ENCODE assay signal across 2 cellular contexts in the genomic region with DNA sequence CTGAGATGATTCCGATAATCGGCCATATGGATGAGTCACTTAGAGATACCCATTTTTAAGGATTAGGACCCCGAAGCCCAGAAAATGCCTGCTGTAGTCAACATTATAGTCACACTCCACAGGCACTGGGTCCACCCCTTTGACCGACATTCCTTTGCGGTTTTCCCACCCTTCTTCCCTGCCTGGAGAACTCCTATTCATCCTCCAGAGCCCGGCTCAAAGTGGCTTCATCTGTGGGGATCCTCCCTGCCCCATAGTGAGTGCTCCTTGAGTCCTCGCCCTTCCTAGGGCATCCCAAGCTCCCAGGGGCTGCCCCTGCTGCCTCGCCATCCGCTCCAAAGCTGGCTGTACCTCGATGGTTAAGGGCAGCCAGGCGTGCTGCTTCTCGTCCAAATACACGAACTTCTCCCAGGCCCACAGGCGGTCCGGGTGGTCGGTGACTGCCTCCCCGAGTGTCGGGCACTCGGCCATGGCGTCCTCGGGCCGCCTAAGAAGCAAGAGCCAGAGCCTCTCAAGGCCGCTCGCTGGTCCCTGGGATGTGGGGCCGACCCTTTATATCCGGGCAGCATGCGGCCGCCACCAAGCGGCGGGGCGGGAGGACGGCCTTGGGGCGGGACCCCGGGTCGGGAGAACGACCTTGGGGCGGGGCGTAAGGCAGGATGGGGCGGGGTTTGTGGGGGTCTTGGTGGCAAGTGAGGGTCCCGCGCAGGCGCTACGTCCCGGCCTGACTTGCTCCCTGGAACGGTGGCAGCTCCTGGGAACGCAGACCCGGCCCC.
TF ChIP-seq lines count a peak whose summit lies in the region.

A gene with protein sequence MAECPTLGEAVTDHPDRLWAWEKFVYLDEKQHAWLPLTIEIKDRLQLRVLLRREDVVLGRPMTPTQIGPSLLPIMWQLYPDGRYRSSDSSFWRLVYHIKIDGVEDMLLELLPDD (minus strand): TSS at position 530 of the 776 bp plus-strand sequence. CDS start 59 bp downstream, at position 471.

TF ChIP-seq in SK-N-SH treated with all-trans-retinoic acid at 6 μM for 48 hours, 23 proteins besides CTCF, POLR2A, EP300 and RAD21 (continued from another document):
- TF ChIP-seq, protein P1, sequence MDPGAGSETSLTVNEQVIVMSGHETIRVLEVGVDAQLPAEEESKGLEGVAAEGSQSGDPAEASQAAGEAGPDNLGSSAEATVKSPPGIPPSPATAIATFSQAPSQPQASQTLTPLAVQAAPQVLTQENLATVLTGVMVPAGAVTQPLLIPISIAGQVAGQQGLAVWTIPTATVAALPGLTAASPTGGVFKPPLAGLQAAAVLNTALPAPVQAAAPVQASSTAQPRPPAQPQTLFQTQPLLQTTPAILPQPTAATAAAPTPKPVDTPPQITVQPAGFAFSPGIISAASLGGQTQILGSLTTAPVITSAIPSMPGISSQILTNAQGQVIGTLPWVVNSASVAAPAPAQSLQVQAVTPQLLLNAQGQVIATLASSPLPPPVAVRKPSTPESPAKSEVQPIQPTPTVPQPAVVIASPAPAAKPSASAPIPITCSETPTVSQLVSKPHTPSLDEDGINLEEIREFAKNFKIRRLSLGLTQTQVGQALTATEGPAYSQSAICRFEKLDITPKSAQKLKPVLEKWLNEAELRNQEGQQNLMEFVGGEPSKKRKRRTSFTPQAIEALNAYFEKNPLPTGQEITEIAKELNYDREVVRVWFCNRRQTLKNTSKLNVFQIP (CRISPR knock-in tag; IDR thresholded peaks at IDR 0.05; ENCODE audit: borderline replicate concordance, low read depth): no peak
TF ChIP-seq in SK-N-SH treated with all-trans-retinoic acid at 6 μM for 48 hours: peak in this region for 1.

TF ChIP-seq in SK-N-SH, 30 proteins besides CTCF, POLR2A, EP300 and RAD21 (continued from another document):
- TF ChIP-seq, protein P2, sequence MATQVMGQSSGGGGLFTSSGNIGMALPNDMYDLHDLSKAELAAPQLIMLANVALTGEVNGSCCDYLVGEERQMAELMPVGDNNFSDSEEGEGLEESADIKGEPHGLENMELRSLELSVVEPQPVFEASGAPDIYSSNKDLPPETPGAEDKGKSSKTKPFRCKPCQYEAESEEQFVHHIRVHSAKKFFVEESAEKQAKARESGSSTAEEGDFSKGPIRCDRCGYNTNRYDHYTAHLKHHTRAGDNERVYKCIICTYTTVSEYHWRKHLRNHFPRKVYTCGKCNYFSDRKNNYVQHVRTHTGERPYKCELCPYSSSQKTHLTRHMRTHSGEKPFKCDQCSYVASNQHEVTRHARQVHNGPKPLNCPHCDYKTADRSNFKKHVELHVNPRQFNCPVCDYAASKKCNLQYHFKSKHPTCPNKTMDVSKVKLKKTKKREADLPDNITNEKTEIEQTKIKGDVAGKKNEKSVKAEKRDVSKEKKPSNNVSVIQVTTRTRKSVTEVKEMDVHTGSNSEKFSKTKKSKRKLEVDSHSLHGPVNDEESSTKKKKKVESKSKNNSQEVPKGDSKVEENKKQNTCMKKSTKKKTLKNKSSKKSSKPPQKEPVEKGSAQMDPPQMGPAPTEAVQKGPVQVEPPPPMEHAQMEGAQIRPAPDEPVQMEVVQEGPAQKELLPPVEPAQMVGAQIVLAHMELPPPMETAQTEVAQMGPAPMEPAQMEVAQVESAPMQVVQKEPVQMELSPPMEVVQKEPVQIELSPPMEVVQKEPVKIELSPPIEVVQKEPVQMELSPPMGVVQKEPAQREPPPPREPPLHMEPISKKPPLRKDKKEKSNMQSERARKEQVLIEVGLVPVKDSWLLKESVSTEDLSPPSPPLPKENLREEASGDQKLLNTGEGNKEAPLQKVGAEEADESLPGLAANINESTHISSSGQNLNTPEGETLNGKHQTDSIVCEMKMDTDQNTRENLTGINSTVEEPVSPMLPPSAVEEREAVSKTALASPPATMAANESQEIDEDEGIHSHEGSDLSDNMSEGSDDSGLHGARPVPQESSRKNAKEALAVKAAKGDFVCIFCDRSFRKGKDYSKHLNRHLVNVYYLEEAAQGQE (IDR thresholded peaks at IDR 0.05; ENCODE audit: low read depth, low read length): no peak
- TF ChIP-seq NRF1 (IDR thresholded peaks at IDR 0.05; ENCODE audit: low read depth, low read length) (no peak), TCF12 (IDR thresholded peaks at IDR 0.05) (no peak), RFX5 (IDR thresholded peaks at IDR 0.05; ENCODE audit: low read length) (no peak), EZH2phosphoT487 (IDR thresholded peaks at IDR 0.05; ENCODE audit: borderline replicate concordance, low read depth) (no peak), FOXJ3 (CRISPR knock-in tag; IDR thresholded peaks at IDR 0.05) (no peak), RCOR1 (IDR thresholded peaks at IDR 0.05; ENCODE audit: low read length) (no peak), SMC3 (IDR thresholded peaks at IDR 0.05; ENCODE audit: low read depth, low read length) (no peak), TEAD4 (IDR thresholded peaks at IDR 0.05; ENCODE audit: borderline replicate concordance, insufficient read depth) (no peak)
- TF ChIP-seq, protein P3, sequence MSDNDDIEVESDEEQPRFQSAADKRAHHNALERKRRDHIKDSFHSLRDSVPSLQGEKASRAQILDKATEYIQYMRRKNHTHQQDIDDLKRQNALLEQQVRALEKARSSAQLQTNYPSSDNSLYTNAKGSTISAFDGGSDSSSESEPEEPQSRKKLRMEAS (IDR thresholded peaks at IDR 0.05; ENCODE audit: low read depth): no peak
- TF ChIP-seq, protein P4, sequence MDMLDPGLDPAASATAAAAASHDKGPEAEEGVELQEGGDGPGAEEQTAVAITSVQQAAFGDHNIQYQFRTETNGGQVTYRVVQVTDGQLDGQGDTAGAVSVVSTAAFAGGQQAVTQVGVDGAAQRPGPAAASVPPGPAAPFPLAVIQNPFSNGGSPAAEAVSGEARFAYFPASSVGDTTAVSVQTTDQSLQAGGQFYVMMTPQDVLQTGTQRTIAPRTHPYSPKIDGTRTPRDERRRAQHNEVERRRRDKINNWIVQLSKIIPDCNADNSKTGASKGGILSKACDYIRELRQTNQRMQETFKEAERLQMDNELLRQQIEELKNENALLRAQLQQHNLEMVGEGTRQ (IDR thresholded peaks at IDR 0.05; ENCODE audit: borderline replicate concordance, low read depth, low read length): no peak
- TF ChIP-seq, protein P5, sequence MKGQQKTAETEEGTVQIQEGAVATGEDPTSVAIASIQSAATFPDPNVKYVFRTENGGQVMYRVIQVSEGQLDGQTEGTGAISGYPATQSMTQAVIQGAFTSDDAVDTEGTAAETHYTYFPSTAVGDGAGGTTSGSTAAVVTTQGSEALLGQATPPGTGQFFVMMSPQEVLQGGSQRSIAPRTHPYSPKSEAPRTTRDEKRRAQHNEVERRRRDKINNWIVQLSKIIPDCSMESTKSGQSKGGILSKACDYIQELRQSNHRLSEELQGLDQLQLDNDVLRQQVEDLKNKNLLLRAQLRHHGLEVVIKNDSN (IDR thresholded peaks at IDR 0.05; ENCODE audit: borderline replicate concordance, low read depth): no peak
